ENCODE assay signal across 1 cellular context in genomic region chr13:110712849-110713641, GRCh38.
TF ChIP-seq lines count a peak whose summit lies in the region.

No MANE protein-coding gene starts in this region.

TF ChIP-seq in SK-N-SH, 30 proteins besides CTCF, POLR2A, EP300 and RAD21 (continued from another document):
- TF ChIP-seq MAX (IDR thresholded peaks at IDR 0.05; ENCODE audit: low read depth) (peak; percentile 41; the same call in 1 of the 2 replicates), POLR2AphosphoS5 (IDR thresholded peaks at IDR 0.05; ENCODE audit: low read depth, low read length) (peak; percentile 95), GABPA (IDR thresholded peaks at IDR 0.05; ENCODE audit: low read depth) (peak; percentile 71), REST (IDR thresholded peaks at IDR 0.05; ENCODE audit: low read depth, low read length) (no peak), MEF2A (IDR thresholded peaks at IDR 0.05; ENCODE audit: borderline replicate concordance, low read depth) (no peak)
